In the genomic region with DNA sequence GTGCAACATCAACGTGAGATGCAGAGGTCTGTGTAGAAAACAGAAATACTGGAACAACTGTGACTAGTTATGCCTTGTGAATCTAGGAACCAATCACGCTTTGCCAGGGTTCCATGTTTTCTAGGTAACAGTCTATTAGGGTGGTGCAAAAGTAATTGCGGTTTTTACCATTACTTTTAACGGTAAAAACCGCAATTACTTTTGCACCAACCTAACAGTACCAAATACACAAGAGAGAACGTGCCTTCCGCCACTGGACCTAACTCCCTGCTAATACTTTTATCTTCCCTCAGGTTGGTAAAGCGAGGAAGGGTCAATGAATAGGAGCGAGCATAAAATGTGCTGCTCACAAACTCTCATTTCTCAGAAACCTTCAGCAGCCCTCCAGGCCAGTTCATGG, we compare ENCODE assay signal across 29 cellular contexts. TPM values are rescaled to one million over a fixed set of nuclear protein-coding genes. Genes with fewer than 3 reads are reported as not detected.
A peak's percentile ranks its signal among the peaks of the same experiment; 100 is the strongest.
DNase-seq lines count a peak whose midpoint lies in the region; ATAC-seq, FAIRE-seq and TF ChIP-seq lines count a peak whose summit lies in the region.
"Had no signal": no experiment of that assay in that cellular context is flagged by ENCODE, and none has a peak within 500 bp of the region (broad histone marks: within the 10 kb centered on the region; RNA-seq: fewer than 3 reads in every experiment).

No MANE protein-coding gene starts in this region.

- H3K79me2 ChIP-seq in K562 (ENCODE audit: control insufficient read depth, insufficient read depth, low read length) = no peaks in the 10 kb centered on the region

- no peak for ATAC-seq in K562
- ATAC-seq: CD8-positive, alpha-beta T cell had no signal

- FAIRE-seq in K562 (lab: Jason Lieb, UNC) = no peak
- FAIRE-seq: A204.1, A549, D721Med had no signal

- H3K4me1 ChIP-seq in K562 (replicated peaks in 1 of 2; ENCODE audit: control insufficient read depth in 2 of 2, insufficient read depth in 2 of 2, low read length in 2 of 2) = no peaks in the 10 kb centered on the region; a peak in 1 of 5 replicates
- H3K4me1 ChIP-seq: BE2C, BLaER1 had no signal

- H3K27me3 ChIP-seq in K562 (ENCODE audit: control insufficient read depth in 2 of 2, insufficient read depth in 2 of 2, low read length in 2 of 2) = no peaks in the 10 kb centered on the region
- H3K27me3 ChIP-seq: BE2C; BLaER1; BLaER1 treated with 17β-estradiol and CSF1 and Interleukin-3, amounts not matched to agents 10 nM and 100 nM had no signal

- H4K20me1 ChIP-seq in K562 (replicated peaks; ENCODE audit: control insufficient read depth, insufficient read depth, low read length) = no peaks in the 10 kb centered on the region
- H4K20me1 ChIP-seq: BLaER1 had no signal

- TF ChIP-seq POLR2A in K562 (conservative IDR thresholded peaks at IDR 0.05) = no peak

- 34% methylated on average over 9 of the region's 9 CpGs for WGBS in K562 (ENCODE audit: insufficient coverage, low coverage, missing lambda C conversion rate)

- POLR2A ChIA-PET in K562 (lab: Yijun Ruan, JAX) = interaction anchor here (0.7 kb wide), 1 partner anchor 18 kb away, joined by 3 read pairs; no protein-coding TSS in a partner anchor

- in situ Hi-C loops in K562 (cut with MboI) = no loop called here

- no peak overlapping the region for H3K9ac ChIP-seq in K562 (ENCODE audit: insufficient read depth in 1 of 2, low read depth in 2 of 2, low read length in 2 of 2)
- H3K9ac ChIP-seq: BLaER1; BLaER1 treated with 17β-estradiol and CSF1 and Interleukin-3, amounts not matched to agents 10 nM and 100 nM had no signal

- no peak overlapping the region for H2AFZ ChIP-seq in K562 (ENCODE audit: low read depth, low read length)

- TF ChIP-seq EP300 in K562 (IDR thresholded peaks at IDR 0.05; ENCODE audit: low read length) = no peak

- H3K9me1 ChIP-seq in K562 (ENCODE audit: control insufficient read depth, insufficient read depth, low read length) = no peaks in the 10 kb centered on the region

- H3K9me3 ChIP-seq in K562 (replicated peaks; ENCODE audit: control insufficient read depth, insufficient read depth, low read depth, low read length) = no peaks in the 10 kb centered on the region
- H3K9me3 ChIP-seq: A549; BE2C; BLaER1; BLaER1 treated with 17β-estradiol and CSF1 and Interleukin-3, amounts not matched to agents 10 nM and 100 nM; Caco-2 had no signal

- no TSS peak for BruUV-seq in K562 (replicated peaks; lab: Mats Ljungman, UMichigan)

- H3K27ac ChIP-seq in K562 (ENCODE audit: extremely low read depth, low read depth, low read length) = no peak overlapping the region
- H3K27ac ChIP-seq: 22Rv1; A549; BLaER1; BLaER1 treated with 17β-estradiol and CSF1 and Interleukin-3, amounts not matched to agents 10 nM and 100 nM; C4-2B had no signal

- H3K4me3 ChIP-seq in K562 = no peak overlapping the region
- H3K4me3 ChIP-seq: A549; BLaER1; BLaER1 treated with 17β-estradiol and CSF1 and Interleukin-3, amounts not matched to agents 10 nM and 100 nM had no signal

- no peaks in the 10 kb centered on the region for H3K36me3 ChIP-seq in K562 (ENCODE audit: control insufficient read depth, insufficient read depth, low read length)
- H3K36me3 ChIP-seq: BE2C had no signal

- TF ChIP-seq CTCF in K562 (IDR thresholded peaks at IDR 0.05 in 2 of 3, conservative IDR thresholded peaks at IDR 0.05 in 1 of 3; ENCODE audit: insufficient read depth in 2 of 3, low read depth in 1 of 3, low read length in 3 of 3) = no peak

- CTCF ChIA-PET in K562 (lab: Yijun Ruan, JAX; ENCODE audit: low intra/inter-chr PET ratio) = no interaction called here

- TF ChIP-seq RAD21 in K562 (CRISPR knock-in tag; conservative IDR thresholded peaks at IDR 0.05 in 1 of 2, IDR thresholded peaks at IDR 0.05 in 1 of 2) = no peak

- no peak overlapping the region for H3K4me2 ChIP-seq in K562 (ENCODE audit: insufficient read depth, low read length)
- H3K4me2 ChIP-seq: A549; BLaER1; BLaER1 treated with 17β-estradiol and CSF1 and Interleukin-3, amounts not matched to agents 10 nM and 100 nM had no signal

- DNase-seq in K562 (ENCODE audit: extremely low read depth in 1 of 4, low spot score in 3 of 4) (no peak), HuH-7.5 (ENCODE audit: low spot score) (no peak)
- DNase-seq: 8988T; ACHN; AML-193; BE2C; C1 segment of cervical spinal cord; Caco-2; Calu3; CD4-positive, alpha-beta memory T cell; CD4-positive, alpha-beta T cell; CD4-positive, CD25-positive, alpha-beta regulatory T cell; CD8-positive, alpha-beta memory T cell; CD8-positive, alpha-beta T cell; COR-L47; DMS 273 treated with DMSO at 0.1 percent for 48 hours; DMS153; DMS53; DMS79; DMS79 treated with DMSO at 0.1 percent for 48 hours; DND-41; EL had no signal

- intact Hi-C loops in K562 (cut with micrococcal nuclease) = loop anchor here (2.0 kb wide), 1 partner anchor 97 kb away; no protein-coding TSS in a partner anchor

TF ChIP-seq in K562, 482 proteins besides CTCF, POLR2A, EP300 and RAD21 (continues in another document):
- no peak for TF ChIP-seq ARID1B (IDR thresholded peaks at IDR 0.05)
- TF ChIP-seq ZNF57 (CRISPR knock-in tag; IDR thresholded peaks at IDR 0.05) = no peak
- TF ChIP-seq, protein P1, sequence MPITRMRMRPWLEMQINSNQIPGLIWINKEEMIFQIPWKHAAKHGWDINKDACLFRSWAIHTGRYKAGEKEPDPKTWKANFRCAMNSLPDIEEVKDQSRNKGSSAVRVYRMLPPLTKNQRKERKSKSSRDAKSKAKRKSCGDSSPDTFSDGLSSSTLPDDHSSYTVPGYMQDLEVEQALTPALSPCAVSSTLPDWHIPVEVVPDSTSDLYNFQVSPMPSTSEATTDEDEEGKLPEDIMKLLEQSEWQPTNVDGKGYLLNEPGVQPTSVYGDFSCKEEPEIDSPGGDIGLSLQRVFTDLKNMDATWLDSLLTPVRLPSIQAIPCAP (CRISPR knock-in tag; IDR thresholded peaks at IDR 0.05; ENCODE audit: borderline replicate concordance) = no peak
- no peak for TF ChIP-seq CBFA2T2 (conservative IDR thresholded peaks at IDR 0.05)
- no peak for TF ChIP-seq SP1 (CRISPR knock-in tag; IDR thresholded peaks at IDR 0.05)
- TF ChIP-seq RBM39 (optimal IDR thresholded peaks at IDR 0.05; ENCODE audit: low read depth, low read length) = no peak
- TF ChIP-seq ZNF217 (CRISPR knock-in tag; IDR thresholded peaks at IDR 0.05) = no peak
- TF ChIP-seq SIRT6 (IDR thresholded peaks at IDR 0.05; ENCODE audit: low read depth, low read length) = no peak
- no peak for TF ChIP-seq ZNF586 (CRISPR knock-in tag; conservative IDR thresholded peaks at IDR 0.05)
- no peak for TF ChIP-seq NFIX (CRISPR knock-in tag; IDR thresholded peaks at IDR 0.05; ENCODE audit: low read depth)
- TF ChIP-seq, protein P2, sequence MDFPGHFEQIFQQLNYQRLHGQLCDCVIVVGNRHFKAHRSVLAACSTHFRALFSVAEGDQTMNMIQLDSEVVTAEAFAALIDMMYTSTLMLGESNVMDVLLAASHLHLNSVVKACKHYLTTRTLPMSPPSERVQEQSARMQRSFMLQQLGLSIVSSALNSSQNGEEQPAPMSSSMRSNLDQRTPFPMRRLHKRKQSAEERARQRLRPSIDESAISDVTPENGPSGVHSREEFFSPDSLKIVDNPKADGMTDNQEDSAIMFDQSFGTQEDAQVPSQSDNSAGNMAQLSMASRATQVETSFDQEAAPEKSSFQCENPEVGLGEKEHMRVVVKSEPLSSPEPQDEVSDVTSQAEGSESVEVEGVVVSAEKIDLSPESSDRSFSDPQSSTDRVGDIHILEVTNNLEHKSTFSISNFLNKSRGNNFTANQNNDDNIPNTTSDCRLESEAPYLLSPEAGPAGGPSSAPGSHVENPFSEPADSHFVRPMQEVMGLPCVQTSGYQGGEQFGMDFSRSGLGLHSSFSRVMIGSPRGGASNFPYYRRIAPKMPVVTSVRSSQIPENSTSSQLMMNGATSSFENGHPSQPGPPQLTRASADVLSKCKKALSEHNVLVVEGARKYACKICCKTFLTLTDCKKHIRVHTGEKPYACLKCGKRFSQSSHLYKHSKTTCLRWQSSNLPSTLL (IDR thresholded peaks at IDR 0.05) = peak; percentile 52; the same call in 1 of the 2 replicates
- TF ChIP-seq, protein P3, sequence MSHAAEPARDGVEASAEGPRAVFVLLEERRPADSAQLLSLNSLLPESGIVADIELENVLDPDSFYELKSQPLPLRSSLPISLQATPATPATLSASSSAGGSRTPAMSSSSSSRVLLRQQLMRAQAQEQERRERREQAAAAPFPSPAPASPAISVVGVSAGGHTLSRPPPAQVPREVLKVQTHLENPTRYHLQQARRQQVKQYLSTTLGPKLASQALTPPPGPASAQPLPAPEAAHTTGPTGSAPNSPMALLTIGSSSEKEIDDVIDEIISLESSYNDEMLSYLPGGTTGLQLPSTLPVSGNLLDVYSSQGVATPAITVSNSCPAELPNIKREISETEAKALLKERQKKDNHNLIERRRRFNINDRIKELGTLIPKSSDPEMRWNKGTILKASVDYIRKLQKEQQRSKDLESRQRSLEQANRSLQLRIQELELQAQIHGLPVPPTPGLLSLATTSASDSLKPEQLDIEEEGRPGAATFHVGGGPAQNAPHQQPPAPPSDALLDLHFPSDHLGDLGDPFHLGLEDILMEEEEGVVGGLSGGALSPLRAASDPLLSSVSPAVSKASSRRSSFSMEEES (CRISPR knock-in tag; IDR thresholded peaks at IDR 0.05) = no peak
- TF ChIP-seq KDM2B (CRISPR knock-in tag; IDR thresholded peaks at IDR 0.05) = no peak

RNA-seq across cellular contexts. Expression of a gene that starts 47.1 kb away (rescaled TPM):
- total RNA-seq in K562 (2011; cell fraction: chromatin; rRNA removed; ENCODE audit: low replicate concordance) = 8.4 and 9.9 TPM in 2 replicates
- 4.3 and 4.6 TPM in 2 replicates for total RNA-seq in K562 (2011; cell fraction: nucleolus; rRNA removed)
- 5.5 and 5.8 TPM in 2 replicates for total RNA-seq in K562 (2011; cell fraction: nucleoplasm; rRNA removed)
- total RNA-seq in K562 (2014; rRNA removed) = 0.86 and 1.0 TPM in 2 replicates
- 1.5 and 1.6 TPM in 2 replicates for total RNA-seq in K562 (2014; rRNA removed; fragmentation: Illumina TruSeq; extraction: Trizol)
- total RNA-seq in K562 (2015; rRNA removed; fragmentation: Illumina TruSeq; extraction: Trizol) = 1.2 and 1.4 TPM in 2 replicates
- total RNA-seq in K562 (2021) = 1.0 and 1.3 TPM in 2 replicates
- 0.97 and 1.2 TPM in 2 replicates for polyA plus RNA-seq in K562 (2011; rRNA removed)
- polyA plus RNA-seq in K562 (2011; cell fraction: cytosol; rRNA removed) = 0.90 and 0.92 TPM in 2 replicates
- polyA plus RNA-seq in K562 (2011; cell fraction: nucleus; rRNA removed) = 1.1 and 2.0 TPM in 2 replicates
- polyA plus RNA-seq in K562 (2012) = 0.77 and 1.2 TPM in 2 replicates
- polyA plus RNA-seq in K562 (2014; fragmentation: Illumina TruSeq; extraction: Trizol) = 1.0 and 1.1 TPM in 2 replicates
- polyA plus RNA-seq in K562 (2014; fragmentation: Nextera tagmentation; extraction: Ambion mirVana) = under 1 TPM; 0.24 to 0.36 TPM
- polyA plus RNA-seq in K562 (2014; rRNA removed) = 0.54 and 1.1 TPM in 2 replicates
- 4.0 and 4.6 TPM in 2 replicates for polyA minus RNA-seq in K562 (2011; rRNA and poly(A)+ RNA removed)
- polyA minus RNA-seq in K562 (2011; cell fraction: cytosol; rRNA and poly(A)+ RNA removed) = 2.0 and 2.2 TPM in 2 replicates
- polyA minus RNA-seq in K562 (2011; cell fraction: nucleus; rRNA and poly(A)+ RNA removed) = 3.7 and 4.6 TPM in 2 replicates
